16 cellular contexts compared by ENCODE assay signal in the genomic region with DNA sequence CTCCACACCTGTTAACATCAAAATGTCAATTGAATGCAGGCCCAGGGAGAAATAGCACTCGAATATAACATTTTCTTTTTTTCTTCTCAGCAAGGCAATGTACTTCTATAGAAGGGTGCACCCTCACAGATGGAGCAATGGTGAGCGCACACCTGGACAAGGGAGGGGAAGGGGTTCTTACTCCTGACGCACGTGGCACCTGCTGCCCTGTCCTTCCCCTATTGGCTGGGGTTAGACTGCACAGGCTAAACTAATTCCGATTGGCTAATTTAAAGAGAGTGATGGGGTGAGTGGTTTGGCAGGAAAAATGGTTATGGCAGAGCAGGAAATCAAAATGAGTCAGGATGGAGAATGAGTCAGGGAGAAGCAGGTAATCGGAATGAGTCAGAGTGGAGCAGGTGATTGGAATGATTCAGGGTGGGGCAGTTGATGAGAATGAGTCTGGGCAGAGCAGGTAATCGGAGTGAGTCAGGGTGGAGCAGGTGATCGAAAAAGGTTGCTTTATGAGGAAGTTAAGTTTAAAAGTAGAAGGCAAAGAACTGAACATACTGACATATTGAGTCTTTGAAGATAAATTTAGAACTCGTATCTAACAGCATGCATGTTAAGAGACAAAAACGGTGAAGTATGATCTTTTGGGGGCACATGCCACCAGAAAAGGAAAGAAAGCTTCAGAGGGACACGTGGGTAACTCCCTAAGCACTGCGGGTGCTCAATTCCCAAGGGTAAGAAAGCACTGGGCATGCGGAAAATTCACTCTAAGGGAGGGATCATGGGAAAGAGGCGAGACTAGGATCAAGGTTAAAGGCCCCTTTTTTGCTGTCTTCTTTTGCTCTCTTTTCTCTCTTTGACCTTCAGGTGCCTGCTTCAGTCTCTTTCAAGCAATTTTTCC.
DNase-seq lines count a peak whose midpoint lies in the region; ATAC-seq, FAIRE-seq and TF ChIP-seq lines count a peak whose summit lies in the region.
"Had no signal": no experiment of that assay in that cellular context is flagged by ENCODE, and none has a peak within 500 bp of the region (broad histone marks: within the 10 kb centered on the region; RNA-seq: fewer than 3 reads in every experiment).

No MANE protein-coding gene starts in this region.

- no peak for TF ChIP-seq CTCF in Peyer's patch (IDR thresholded peaks at IDR 0.05)
- no peak for TF ChIP-seq CTCF in fibroblast of mammary gland (conservative IDR thresholded peaks at IDR 0.05; ENCODE audit: control insufficient read depth, insufficient read depth, low read depth, low read length)

- CTCF ChIA-PET in activated CD4-positive, alpha-beta T cell treated with anti-CD3 and anti-CD28 coated beads for 36 hours (lab: Charles Lee): no interaction called here

- intact Hi-C loops in activated CD4-positive, alpha-beta T cell treated with anti-CD3 and anti-CD28 coated beads for 36 hours (cut with DNase I, micrococcal nuclease): no loop called here

- H3K36me3 ChIP-seq in Peyer's patch: no peaks in the 10 kb centered on the region
- no peaks in the 10 kb centered on the region for H3K36me3 ChIP-seq in small intestine (ENCODE audit: control insufficient read depth in 2 of 2, insufficient read depth in 2 of 2, low read length in 2 of 2)
- H3K36me3 ChIP-seq: tibial nerve had no signal

- no peak for TF ChIP-seq POLR2A in Peyer's patch (IDR thresholded peaks at IDR 0.05)

- H3K27me3 ChIP-seq in Peyer's patch: no peaks in the 10 kb centered on the region
- H3K27me3 ChIP-seq in small intestine (ENCODE audit: control insufficient read depth in 2 of 2, insufficient read depth in 2 of 2, low read length in 2 of 2): no peaks in the 10 kb centered on the region
- H3K27me3 ChIP-seq: tibial nerve had no signal

- H3K9me3 Mint-ChIP-seq in activated CD4-positive, alpha-beta T cell treated with anti-CD3 and anti-CD28 coated beads for 36 hours (ENCODE audit: low read depth): peaks cover 3% of the 10 kb centered on the region

- H3K4me3 ChIP-seq in Peyer's patch (no peak overlapping the region), fibroblast of mammary gland (ENCODE audit: control insufficient read depth, low read depth, low read length) (no peak overlapping the region), small intestine (ENCODE audit: low read depth in 1 of 2, low read length in 2 of 2) (no peak overlapping the region)
- H3K4me3 ChIP-seq: tibial nerve had no signal

- H3K9me3 ChIP-seq in Peyer's patch (no peaks in the 10 kb centered on the region), small intestine (ENCODE audit: control insufficient read depth, low read depth) (no peaks in the 10 kb centered on the region)
- H3K9me3 ChIP-seq: tibial nerve had no signal

- peak; percentile 38 for DNase-seq in activated CD4-positive, alpha-beta T cell treated with anti-CD3 and anti-CD28 coated beads for 36 hours
- no peak for DNase-seq in activated CD4-positive, alpha-beta T cell treated with anti-CD3 and anti-CD28 coated beads, Interleukin-2, amount 50 U/mL, for 4 hours
- DNase-seq in Peyer's patch (peak in 1 of 3 donors; percentile 80), fibroblast of mammary gland (ENCODE audit: low read depth) (peak; percentile 69), small intestine (peak; percentile 96), pons (ENCODE audit: low spot score) (no peak), NK-92 (lab: John Stamatoyannopoulos, UW; ENCODE audit: unreplicated experiment) (no peak)
- DNase-seq: activated CD8-positive, alpha-beta memory T cell treated with anti-CD3 and anti-CD28 coated beads for 24 hours; erythroblast; kidney; NCI-H524 had no signal

- POLR2A ChIA-PET in activated CD4-positive, alpha-beta T cell treated with anti-CD3 and anti-CD28 coated beads for 36 hours (lab: Charles Lee): no interaction called here

- H3K4me1 ChIP-seq in Peyer's patch (no peaks in the 10 kb centered on the region), small intestine (ENCODE audit: control insufficient read depth in 2 of 2, insufficient read depth in 1 of 2, low read depth in 1 of 2, low read length in 1 of 2) (no peaks in the 10 kb centered on the region)

- peaks cover 4% of the 10 kb centered on the region for H3K27me3 Mint-ChIP-seq in activated CD4-positive, alpha-beta T cell treated with anti-CD3 and anti-CD28 coated beads for 36 hours
- H3K27me3 Mint-ChIP-seq: progenitor cell of endocrine pancreas had no signal

- H3K27ac ChIP-seq in Peyer's patch (peak overlapping the region in 3 of 4 donors; percentile 67 to 76 (median 76)), small intestine (ENCODE audit: low read depth in 1 of 2, low read length in 1 of 2) (peak overlapping the region; percentile 79 to 84)
- H3K27ac ChIP-seq: KMS-11 had no signal

- FAIRE-seq in small intestine (lab: Jason Lieb, UNC): no peak
- FAIRE-seq: A204.1, kidney had no signal

- H3K27ac Mint-ChIP-seq in activated CD4-positive, alpha-beta T cell treated with anti-CD3 and anti-CD28 coated beads for 36 hours: no peak overlapping the region
- H3K27ac Mint-ChIP-seq: progenitor cell of endocrine pancreas had no signal

- H3K4me1 Mint-ChIP-seq in activated CD4-positive, alpha-beta T cell treated with anti-CD3 and anti-CD28 coated beads for 36 hours: peaks cover 5% of the 10 kb centered on the region

- ATAC-seq in activated CD4-positive, alpha-beta T cell treated with anti-CD3 and anti-CD28 coated beads for 36 hours: peak; percentile 92
- no peak for ATAC-seq in HG02763 (IDR thresholded peaks at IDR 0.05; ENCODE audit: unreplicated experiment)

- H3K4me3 Mint-ChIP-seq in activated CD4-positive, alpha-beta T cell treated with anti-CD3 and anti-CD28 coated beads for 36 hours: no peak overlapping the region

- no peaks in the 10 kb centered on the region for H3K36me3 Mint-ChIP-seq in activated CD4-positive, alpha-beta T cell treated with anti-CD3 and anti-CD28 coated beads for 36 hours (ENCODE audit: low read depth)

- 27 to 65% (median 44%) methylated on average over 14 of the region's 14 CpGs for WGBS in small intestine, 3 donors

Comparison
In these comparisons a context has a peak if more than half of its experiments do, and no peak if none do; other contexts are left out.
1. DNase-seq: peak in activated CD4-positive, alpha-beta T cell treated with anti-CD3 and anti-CD28 coated beads for 36 hours (single experiment), fibroblast of mammary gland (single experiment) and small intestine (single experiment); none in activated CD4-positive, alpha-beta T cell treated with anti-CD3 and anti-CD28 coated beads, Interleukin-2, amount 50 U/mL, for 4 hours (0 of 2), pons (single experiment) and NK-92 (single experiment).